In genomic region chr6:4153514-4153985, GRCh38 we compare ENCODE assay signal across 20 cellular contexts. TPM values are rescaled to one million over a fixed set of nuclear protein-coding genes. Genes with fewer than 3 reads are reported as not detected.
DNase-seq lines count a peak whose midpoint lies in the region; ATAC-seq, FAIRE-seq and TF ChIP-seq lines count a peak whose summit lies in the region.
"Had no signal": no experiment of that assay in that cellular context is flagged by ENCODE, and none has a peak within 500 bp of the region (broad histone marks: within the 10 kb centered on the region; RNA-seq: fewer than 3 reads in every experiment).

No MANE protein-coding gene starts in this region.

- no peaks in the 10 kb centered on the region for H3K9me2 ChIP-seq in GM23338 (ENCODE audit: insufficient read depth)

- H3K27ac ChIP-seq in GM23338 (ENCODE audit: low read depth) = no peak overlapping the region
- H3K27ac ChIP-seq: hepatocyte, SJSA1 had no signal

- no peaks in the 10 kb centered on the region for H3K9me3 Mint-ChIP-seq in GM23338
- H3K9me3 Mint-ChIP-seq: CD8-positive, alpha-beta memory T cell; T-helper 2 cell treated with Interferon-gamma antibody and Interleukin-4, amounts not matched to agents 5 μg/mL and 100 μg/mL, for 36 hours had no signal

- no peak for TF ChIP-seq CTCF in GM23338 (conservative IDR thresholded peaks at IDR 0.05; ENCODE audit: low read depth in 2 of 2)

- H3K4me2 ChIP-seq in GM23338 = no peak overlapping the region
- H3K4me2 ChIP-seq: hepatocyte had no signal

- H3K4me3 Mint-ChIP-seq in GM23338 = no peak overlapping the region
- H3K4me3 Mint-ChIP-seq: CD8-positive, alpha-beta memory T cell; naive B cell; T-helper 2 cell treated with Interferon-gamma antibody and Interleukin-4, amounts not matched to agents 5 μg/mL and 100 μg/mL, for 36 hours had no signal

- DNase-seq in GM18507 (ENCODE audit: extremely low spot score, insufficient read length, low read depth) = no peak
- no peak for DNase-seq in GM23338 (ENCODE audit: low spot score)
- peak; percentile 58 for DNase-seq in RPMI8226
- no peak for DNase-seq in hepatic stellate cell (ENCODE audit: low spot score)
- no peak for DNase-seq in NCI-H2081 treated with DMSO at 0.1 percent for 48 hours (lab: John Stamatoyannopoulos, UW)
- DNase-seq: activated gamma-delta T cell; CD8-positive, alpha-beta memory T cell; DND-41; islet precursor cell; MG63; naive B cell; NCI-H524 treated with DMSO at 0.1 percent for 48 hours; small intestine had no signal

- no peaks in the 10 kb centered on the region for H3K36me3 ChIP-seq in GM23338 (ENCODE audit: insufficient read depth)
- H3K36me3 ChIP-seq: MG63, SJSA1 had no signal

- no peak overlapping the region for H3K4me3 ChIP-seq in GM23338
- H3K4me3 ChIP-seq: hepatocyte, MG63, SJSA1 had no signal

- ATAC-seq in GM23338 = peak; percentile 32; the same call in 2 of the 3 replicates
- peak; percentile 59 for ATAC-seq in HG03342 (IDR thresholded peaks at IDR 0.05; ENCODE audit: unreplicated experiment)
- ATAC-seq in GM19463 (IDR thresholded peaks at IDR 0.05; ENCODE audit: unreplicated experiment) = no peak
- ATAC-seq in GM21447 (IDR thresholded peaks at IDR 0.05; ENCODE audit: unreplicated experiment) = no peak
- ATAC-seq: HepG2 had no signal

- no peaks in the 10 kb centered on the region for H3K27me3 ChIP-seq in GM23338 (ENCODE audit: insufficient read depth)
- H3K27me3 ChIP-seq: hepatocyte, MG63, SJSA1 had no signal

- no peak overlapping the region for H3K27ac Mint-ChIP-seq in GM23338
- H3K27ac Mint-ChIP-seq: CD8-positive, alpha-beta memory T cell; naive B cell; T-helper 2 cell treated with Interferon-gamma antibody and Interleukin-4, amounts not matched to agents 5 μg/mL and 100 μg/mL, for 36 hours had no signal

- peak; percentile 12 for FAIRE-seq in GM18507 (lab: Jason Lieb, UNC)
- FAIRE-seq: HepG2, small intestine had no signal

- peaks cover 19% of the 10 kb centered on the region for H3K4me1 Mint-ChIP-seq in GM23338

- peak overlapping the region; percentile 48; the same call in 1 of the 2 replicates for H2AFZ ChIP-seq in GM23338
- H2AFZ ChIP-seq: hepatocyte had no signal

- no peaks in the 10 kb centered on the region for H3K79me2 ChIP-seq in GM23338 (replicated peaks; ENCODE audit: insufficient read depth)
- H3K79me2 ChIP-seq: hepatocyte had no signal

- H4K20me1 ChIP-seq in GM23338 (replicated peaks; ENCODE audit: insufficient read depth) = no peaks in the 10 kb centered on the region

- peaks cover 6% of the 10 kb centered on the region for H3K27me3 Mint-ChIP-seq in GM23338 (ENCODE audit: insufficient read depth, low read depth, poor library complexity)

- H3F3A ChIP-seq in GM23338 (replicated peaks; ENCODE audit: low read depth) = no peaks in the 10 kb centered on the region

- peaks cover 7% of the 10 kb centered on the region; the same call in 1 of the 2 replicates for H3K4me1 ChIP-seq in GM23338 (ENCODE audit: insufficient read depth)

- H3K36me3 Mint-ChIP-seq in GM23338 (ENCODE audit: low read depth) = no peaks in the 10 kb centered on the region; the same call in 2 of the 3 replicates
- H3K36me3 Mint-ChIP-seq: CD8-positive, alpha-beta memory T cell; naive B cell had no signal

TF ChIP-seq in GM23338, 12 proteins besides CTCF, POLR2A, EP300 and RAD21 (continues in another document):
- TF ChIP-seq POLR2AphosphoS5 (IDR thresholded peaks at IDR 0.05; ENCODE audit: low read depth) = no peak
- no peak for TF ChIP-seq EZH2phosphoT487 (IDR thresholded peaks at IDR 0.05; ENCODE audit: unreplicated experiment)
- no peak for TF ChIP-seq ZNF331 (CRISPR knock-in tag; IDR thresholded peaks at IDR 0.05; ENCODE audit: low read depth)
- TF ChIP-seq, protein P1, sequence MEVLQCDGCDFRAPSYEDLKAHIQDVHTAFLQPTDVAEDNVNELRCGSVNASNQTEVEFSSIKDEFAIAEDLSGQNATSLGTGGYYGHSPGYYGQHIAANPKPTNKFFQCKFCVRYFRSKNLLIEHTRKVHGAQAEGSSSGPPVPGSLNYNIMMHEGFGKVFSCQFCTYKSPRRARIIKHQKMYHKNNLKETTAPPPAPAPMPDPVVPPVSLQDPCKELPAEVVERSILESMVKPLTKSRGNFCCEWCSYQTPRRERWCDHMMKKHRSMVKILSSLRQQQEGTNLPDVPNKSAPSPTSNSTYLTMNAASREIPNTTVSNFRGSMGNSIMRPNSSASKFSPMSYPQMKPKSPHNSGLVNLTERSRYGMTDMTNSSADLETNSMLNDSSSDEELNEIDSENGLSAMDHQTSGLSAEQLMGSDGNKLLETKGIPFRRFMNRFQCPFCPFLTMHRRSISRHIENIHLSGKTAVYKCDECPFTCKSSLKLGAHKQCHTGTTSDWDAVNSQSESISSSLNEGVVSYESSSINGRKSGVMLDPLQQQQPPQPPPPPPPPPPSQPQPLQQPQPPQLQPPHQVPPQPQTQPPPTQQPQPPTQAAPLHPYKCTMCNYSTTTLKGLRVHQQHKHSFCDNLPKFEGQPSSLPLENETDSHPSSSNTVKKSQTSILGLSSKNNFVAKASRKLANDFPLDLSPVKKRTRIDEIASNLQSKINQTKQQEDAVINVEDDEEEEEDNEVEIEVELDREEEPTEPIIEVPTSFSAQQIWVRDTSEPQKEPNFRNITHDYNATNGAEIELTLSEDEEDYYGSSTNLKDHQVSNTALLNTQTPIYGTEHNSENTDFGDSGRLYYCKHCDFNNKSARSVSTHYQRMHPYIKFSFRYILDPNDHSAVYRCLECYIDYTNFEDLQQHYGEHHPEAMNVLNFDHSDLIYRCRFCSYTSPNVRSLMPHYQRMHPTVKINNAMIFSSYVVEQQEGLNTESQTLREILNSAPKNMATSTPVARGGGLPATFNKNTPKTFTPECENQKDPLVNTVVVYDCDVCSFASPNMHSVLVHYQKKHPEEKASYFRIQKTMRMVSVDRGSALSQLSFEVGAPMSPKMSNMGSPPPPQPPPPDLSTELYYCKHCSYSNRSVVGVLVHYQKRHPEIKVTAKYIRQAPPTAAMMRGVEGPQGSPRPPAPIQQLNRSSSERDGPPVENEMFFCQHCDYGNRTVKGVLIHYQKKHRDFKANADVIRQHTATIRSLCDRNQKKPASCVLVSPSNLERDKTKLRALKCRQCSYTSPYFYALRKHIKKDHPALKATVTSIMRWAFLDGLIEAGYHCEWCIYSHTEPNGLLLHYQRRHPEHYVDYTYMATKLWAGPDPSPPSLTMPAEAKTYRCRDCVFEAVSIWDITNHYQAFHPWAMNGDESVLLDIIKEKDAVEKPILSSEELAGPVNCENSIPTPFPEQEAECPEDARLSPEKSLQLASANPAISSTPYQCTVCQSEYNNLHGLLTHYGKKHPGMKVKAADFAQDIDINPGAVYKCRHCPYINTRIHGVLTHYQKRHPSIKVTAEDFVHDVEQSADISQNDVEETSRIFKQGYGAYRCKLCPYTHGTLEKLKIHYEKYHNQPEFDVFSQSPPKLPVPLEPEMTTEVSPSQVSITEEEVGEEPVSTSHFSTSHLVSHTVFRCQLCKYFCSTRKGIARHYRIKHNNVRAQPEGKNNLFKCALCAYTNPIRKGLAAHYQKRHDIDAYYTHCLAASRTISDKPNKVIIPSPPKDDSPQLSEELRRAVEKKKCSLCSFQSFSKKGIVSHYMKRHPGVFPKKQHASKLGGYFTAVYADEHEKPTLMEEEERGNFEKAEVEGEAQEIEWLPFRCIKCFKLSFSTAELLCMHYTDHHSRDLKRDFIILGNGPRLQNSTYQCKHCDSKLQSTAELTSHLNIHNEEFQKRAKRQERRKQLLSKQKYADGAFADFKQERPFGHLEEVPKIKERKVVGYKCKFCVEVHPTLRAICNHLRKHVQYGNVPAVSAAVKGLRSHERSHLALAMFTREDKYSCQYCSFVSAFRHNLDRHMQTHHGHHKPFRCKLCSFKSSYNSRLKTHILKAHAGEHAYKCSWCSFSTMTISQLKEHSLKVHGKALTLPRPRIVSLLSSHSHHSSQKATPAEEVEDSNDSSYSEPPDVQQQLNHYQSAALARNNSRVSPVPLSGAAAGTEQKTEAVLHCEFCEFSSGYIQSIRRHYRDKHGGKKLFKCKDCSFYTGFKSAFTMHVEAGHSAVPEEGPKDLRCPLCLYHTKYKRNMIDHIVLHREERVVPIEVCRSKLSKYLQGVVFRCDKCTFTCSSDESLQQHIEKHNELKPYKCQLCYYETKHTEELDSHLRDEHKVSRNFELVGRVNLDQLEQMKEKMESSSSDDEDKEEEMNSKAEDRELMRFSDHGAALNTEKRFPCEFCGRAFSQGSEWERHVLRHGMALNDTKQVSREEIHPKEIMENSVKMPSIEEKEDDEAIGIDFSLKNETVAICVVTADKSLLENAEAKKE (CRISPR knock-in tag; IDR thresholded peaks at IDR 0.05) = no peak
- TF ChIP-seq JUNB (IDR thresholded peaks at IDR 0.05; ENCODE audit: unreplicated experiment) = no peak
- TF ChIP-seq STAT1 (IDR thresholded peaks at IDR 0.05; ENCODE audit: unreplicated experiment) = no peak
- TF ChIP-seq ZNF114 (CRISPR knock-in tag; IDR thresholded peaks at IDR 0.05) = no peak
- TF ChIP-seq CREB1 (CRISPR knock-in tag; IDR thresholded peaks at IDR 0.05; ENCODE audit: low read depth) = no peak
- TF ChIP-seq NANOG (IDR thresholded peaks at IDR 0.05; ENCODE audit: borderline replicate concordance) = no peak
- TF ChIP-seq EZH2 (IDR thresholded peaks at IDR 0.05; ENCODE audit: low read depth, unreplicated experiment) = no peak
- no peak for TF ChIP-seq ETS1 (IDR thresholded peaks at IDR 0.05)

RNA-seq across cellular contexts. Expression of gene ECI2, which starts 18.2 kb away (rescaled TPM):
- 60.4 and 63.7 TPM in 2 replicates for total RNA-seq in GM23338 (2014; rRNA removed; shearing (Covaris generic))
- 90.7 and 102 TPM in 2 replicates for polyA plus RNA-seq in GM23338 (2016; fragmentation: Nextera tagmentation; extraction: Ambion mirVana)

Comparison
In these comparisons a context has a peak if more than half of its experiments do, and no peak if none do; other contexts are left out.
1. ATAC-seq: peak in GM23338 (single experiment) and HG03342 (single experiment); none in GM19463 (single experiment) and GM21447 (single experiment).